ENCODE assay signal across 1 cellular context in genomic region chr2:10490806-10491291, GRCh38.
TF ChIP-seq lines count a peak whose summit lies in the region.

No MANE protein-coding gene starts in this region.

TF ChIP-seq in K562, 482 proteins besides CTCF, POLR2A, EP300 and RAD21 (continued from another document):
- TF ChIP-seq BCLAF1 (IDR thresholded peaks at IDR 0.05; ENCODE audit: borderline replicate concordance in 1 of 2, control insufficient read depth in 1 of 2, low read depth in 2 of 2, low read length in 1 of 2) (no peak), GATAD2B (IDR thresholded peaks at IDR 0.05; ENCODE audit: borderline replicate concordance) (no peak), CEBPG (CRISPR knock-in tag; IDR thresholded peaks at IDR 0.05) (no peak), CEBPG (tag; conservative IDR thresholded peaks at IDR 0.05 in 1 of 2, IDR thresholded peaks at IDR 0.05 in 1 of 2) (no peak), ATF7 (IDR thresholded peaks at IDR 0.05) (no peak), HLTF (IDR thresholded peaks at IDR 0.05) (no peak), NCOA6 (IDR thresholded peaks at IDR 0.05) (no peak), ZNF347 (CRISPR knock-in tag; IDR thresholded peaks at IDR 0.05; ENCODE audit: low read depth) (no peak), HES1 (IDR thresholded peaks at IDR 0.05; ENCODE audit: low read depth) (peak; percentile 57; the same call in 1 of the 2 replicates), TAF9B (IDR thresholded peaks at IDR 0.05; ENCODE audit: partially characterized antibody) (no peak), ZBTB17 (CRISPR knock-in tag; IDR thresholded peaks at IDR 0.05) (no peak), ZC3H8 (IDR thresholded peaks at IDR 0.05) (no peak), ELF1 (tag; IDR thresholded peaks at IDR 0.05) (peak; percentile 72), RCOR1 (IDR thresholded peaks at IDR 0.05; ENCODE audit: borderline replicate concordance in 1 of 2, low read depth in 2 of 2, low read length in 2 of 2) (peak in 1 of 2 experiments; percentile 30; a peak in 1 of 4 replicates), ATF3 (IDR thresholded peaks at IDR 0.05) (no peak), ATF3 (CRISPR knock-in tag; conservative IDR thresholded peaks at IDR 0.05) (no peak), SOX6 (IDR thresholded peaks at IDR 0.05) (no peak), ZBTB12 (CRISPR knock-in tag; IDR thresholded peaks at IDR 0.05) (no peak), NR1H2 (CRISPR knock-in tag; IDR thresholded peaks at IDR 0.05) (no peak), NBN (IDR thresholded peaks at IDR 0.05; ENCODE audit: low read depth) (no peak), CTBP1 (IDR thresholded peaks at IDR 0.05; ENCODE audit: borderline replicate concordance) (0 out of 2 replicates have a peak, but pooled peaks have one; percentile 28), ZNF586 (CRISPR knock-in tag; conservative IDR thresholded peaks at IDR 0.05) (no peak)
- TF ChIP-seq, protein P1, sequence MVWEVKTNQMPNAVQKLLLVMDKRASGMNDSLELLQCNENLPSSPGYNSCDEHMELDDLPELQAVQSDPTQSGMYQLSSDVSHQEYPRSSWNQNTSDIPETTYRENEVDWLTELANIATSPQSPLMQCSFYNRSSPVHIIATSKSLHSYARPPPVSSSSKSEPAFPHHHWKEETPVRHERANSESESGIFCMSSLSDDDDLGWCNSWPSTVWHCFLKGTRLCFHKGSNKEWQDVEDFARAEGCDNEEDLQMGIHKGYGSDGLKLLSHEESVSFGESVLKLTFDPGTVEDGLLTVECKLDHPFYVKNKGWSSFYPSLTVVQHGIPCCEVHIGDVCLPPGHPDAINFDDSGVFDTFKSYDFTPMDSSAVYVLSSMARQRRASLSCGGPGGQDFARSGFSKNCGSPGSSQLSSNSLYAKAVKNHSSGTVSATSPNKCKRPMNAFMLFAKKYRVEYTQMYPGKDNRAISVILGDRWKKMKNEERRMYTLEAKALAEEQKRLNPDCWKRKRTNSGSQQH (CRISPR knock-in tag; IDR thresholded peaks at IDR 0.05): no peak
- TF ChIP-seq, protein P2, sequence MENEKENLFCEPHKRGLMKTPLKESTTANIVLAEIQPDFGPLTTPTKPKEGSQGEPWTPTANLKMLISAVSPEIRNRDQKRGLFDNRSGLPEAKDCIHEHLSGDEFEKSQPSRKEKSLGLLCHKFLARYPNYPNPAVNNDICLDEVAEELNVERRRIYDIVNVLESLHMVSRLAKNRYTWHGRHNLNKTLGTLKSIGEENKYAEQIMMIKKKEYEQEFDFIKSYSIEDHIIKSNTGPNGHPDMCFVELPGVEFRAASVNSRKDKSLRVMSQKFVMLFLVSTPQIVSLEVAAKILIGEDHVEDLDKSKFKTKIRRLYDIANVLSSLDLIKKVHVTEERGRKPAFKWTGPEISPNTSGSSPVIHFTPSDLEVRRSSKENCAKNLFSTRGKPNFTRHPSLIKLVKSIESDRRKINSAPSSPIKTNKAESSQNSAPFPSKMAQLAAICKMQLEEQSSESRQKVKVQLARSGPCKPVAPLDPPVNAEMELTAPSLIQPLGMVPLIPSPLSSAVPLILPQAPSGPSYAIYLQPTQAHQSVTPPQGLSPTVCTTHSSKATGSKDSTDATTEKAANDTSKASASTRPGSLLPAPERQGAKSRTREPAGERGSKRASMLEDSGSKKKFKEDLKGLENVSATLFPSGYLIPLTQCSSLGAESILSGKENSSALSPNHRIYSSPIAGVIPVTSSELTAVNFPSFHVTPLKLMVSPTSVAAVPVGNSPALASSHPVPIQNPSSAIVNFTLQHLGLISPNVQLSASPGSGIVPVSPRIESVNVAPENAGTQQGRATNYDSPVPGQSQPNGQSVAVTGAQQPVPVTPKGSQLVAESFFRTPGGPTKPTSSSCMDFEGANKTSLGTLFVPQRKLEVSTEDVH (IDR thresholded peaks at IDR 0.05; ENCODE audit: low read depth, partially characterized antibody): peak; percentile 46
